In genomic region chr19:46944918-46945628, GRCh38 we compare ENCODE assay signal across 8 cellular contexts.
DNase-seq lines count a peak whose midpoint lies in the region; ATAC-seq and TF ChIP-seq lines count a peak whose summit lies in the region.

No MANE protein-coding gene starts in this region.

- H3K27ac ChIP-seq in DND-41 (ENCODE audit: low read length) (0 out of 2 replicates have a peak overlapping the region, but pooled peaks have one; percentile 18), Peyer's patch (peak overlapping the region; percentile 21 to 93 (median 82))

- H3K4me3 ChIP-seq in DND-41 (ENCODE audit: low read depth in 1 of 2, low read length in 2 of 2) (no peak overlapping the region), Peyer's patch (no peak overlapping the region)

- no peak for TF ChIP-seq CTCF in DND-41 (IDR thresholded peaks at IDR 0.05; ENCODE audit: borderline replicate concordance, extremely low read depth, low read length, poor library complexity, severe bottlenecking)
- TF ChIP-seq CTCF in Peyer's patch (IDR thresholded peaks at IDR 0.05) = no peak

- H3K36me3 ChIP-seq in DND-41 (ENCODE audit: insufficient read depth, low read length) = peaks cover 63% of the 10 kb centered on the region
- H3K36me3 ChIP-seq in Peyer's patch = peaks cover 0 to 10% (median 0%) of the 10 kb centered on the region in 3 donors

- TF ChIP-seq POLR2A in Peyer's patch (IDR thresholded peaks at IDR 0.05) = peak in 1 of 2 donors; percentile 52
- TF ChIP-seq POLR2A in GM18505 (IDR thresholded peaks at IDR 0.05; ENCODE audit: borderline replicate concordance, extremely low read depth, insufficient read depth, insufficient read length) = no peak

- H3K9ac ChIP-seq in DND-41 (ENCODE audit: low read depth, low read length) = no peak overlapping the region

- H3K9me3 ChIP-seq in DND-41 (ENCODE audit: insufficient read depth, low read length, severe bottlenecking) = no peaks in the 10 kb centered on the region
- H3K9me3 ChIP-seq in Peyer's patch = no peaks in the 10 kb centered on the region

- H3K4me1 ChIP-seq in DND-41 (ENCODE audit: insufficient read depth, low read length) (no peaks in the 10 kb centered on the region), Peyer's patch (peaks cover 0 to 61% (median 16%) of the 10 kb centered on the region in 4 donors)

- H3K4me2 ChIP-seq in DND-41 (ENCODE audit: insufficient read depth, low read length) = no peak overlapping the region

- no peaks in the 10 kb centered on the region for H3K27me3 ChIP-seq in DND-41 (ENCODE audit: insufficient read depth, low read length, poor library complexity)
- H3K27me3 ChIP-seq in Peyer's patch = no peaks in the 10 kb centered on the region

- intact Hi-C loops in head of caudate nucleus (cut with DNase I) = no loop called here
- intact Hi-C loops in posterior vena cava (cut with DNase I) = loop anchor here in 1 of 2 donors (5.0 kb wide), 1 partner anchor 42 kb away; no protein-coding TSS in a partner anchor

- DNase-seq in DND-41 (peak; percentile 35), Peyer's patch (peak in 1 of 3 donors; percentile 61), head of caudate nucleus (peak; percentile 62 to 95 (median 84)), posterior vena cava (ENCODE audit: low spot score) (peak; percentile 84), NCI-H1930 (lab: John Stamatoyannopoulos, UW) (no peak), NK-92 (lab: John Stamatoyannopoulos, UW; ENCODE audit: unreplicated experiment) (no peak)
- no peak for DNase-seq in stimulated activated naive CD8-positive, alpha-beta T cell treated with anti-CD3 and anti-CD28 coated beads, Interleukin-15, Interleukin-2, amounts not matched to agents 100 U/mL and 50 U/mL, for 24 hours

- no peak overlapping the region for H2AFZ ChIP-seq in DND-41 (ENCODE audit: low read depth, low read length)

- peaks cover 72% of the 10 kb centered on the region for H3K79me2 ChIP-seq in DND-41 (ENCODE audit: insufficient read depth, low read length)

- peaks cover 28% of the 10 kb centered on the region for H4K20me1 ChIP-seq in DND-41 (ENCODE audit: insufficient read depth, low read length)

- ATAC-seq in DND-41 (ENCODE audit: insufficient read depth, low read depth) (peak; percentile 58; the same call in 2 of the 3 replicates), GM18505 (IDR thresholded peaks at IDR 0.05; ENCODE audit: unreplicated experiment) (no peak)
- no peak for ATAC-seq in stimulated activated naive CD8-positive, alpha-beta T cell treated with anti-CD3 and anti-CD28 coated beads, Interleukin-15, Interleukin-2, amounts not matched to agents 100 U/mL and 50 U/mL, for 24 hours

Comparison
In these comparisons a context has a peak if more than half of its experiments do, and no peak if none do; other contexts are left out.
1. DNase-seq: peak in DND-41 (single experiment), head of caudate nucleus (42 of 42) and posterior vena cava (single experiment); none in NCI-H1930 (0 of 2), stimulated activated naive CD8-positive, alpha-beta T cell treated with anti-CD3 and anti-CD28 coated beads, Interleukin-15, Interleukin-2, amounts not matched to agents 100 U/mL and 50 U/mL, for 24 hours (single experiment) and NK-92 (single experiment).